Comparison of ENCODE assay signal across 16 cellular contexts in the genomic region with DNA sequence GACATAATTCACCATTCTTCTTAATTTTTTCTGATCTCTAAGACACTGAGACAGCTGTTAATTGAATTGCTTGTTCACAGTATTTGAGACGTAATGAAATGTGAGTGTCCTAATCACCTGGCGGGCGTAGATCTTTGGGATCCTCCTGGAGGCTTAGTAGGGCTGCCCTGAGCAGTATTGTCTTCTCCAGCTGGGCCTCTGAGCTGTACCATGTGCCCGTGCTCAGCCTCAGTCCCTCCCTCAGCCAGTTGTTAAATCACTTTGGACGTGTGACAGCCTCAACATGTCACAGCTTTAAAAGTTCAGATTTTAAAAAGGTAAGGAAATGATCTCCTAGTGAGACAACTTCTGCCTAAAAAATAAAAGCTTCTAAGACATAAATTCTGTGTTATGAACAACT. TPM values are rescaled to one million over a fixed set of nuclear protein-coding genes. Genes with fewer than 3 reads are reported as not detected.
DNase-seq lines count a peak whose midpoint lies in the region; ATAC-seq, FAIRE-seq and TF ChIP-seq lines count a peak whose summit lies in the region.
"Had no signal": no experiment of that assay in that cellular context is flagged by ENCODE, and none has a peak within 500 bp of the region (broad histone marks: within the 10 kb centered on the region; RNA-seq: fewer than 3 reads in every experiment).

No MANE protein-coding gene starts in this region.

- H3K9me3 Mint-ChIP-seq in endodermal cell (no peaks in the 10 kb centered on the region), mesothelial cell of epicardium (no peaks in the 10 kb centered on the region)
- H3K9me3 Mint-ChIP-seq: T-helper 1 cell treated with Interleukin-12 subunit alpha and Interleukin-12 subunit beta and Interleukin-4 antibody, amounts not matched to agents 30 μg/mL and 1 μg/mL, for 36 hours had no signal

- no peak overlapping the region for H3K9ac ChIP-seq in endodermal cell (ENCODE audit: extremely low read depth, low read length, poor library complexity, severe bottlenecking)

- TF ChIP-seq CTCF in endodermal cell (conservative IDR thresholded peaks at IDR 0.05) = no peak
- no peak for TF ChIP-seq CTCF in mesothelial cell of epicardium (IDR thresholded peaks at IDR 0.05; ENCODE audit: unreplicated experiment)
- no peak for TF ChIP-seq CTCF in transverse colon (IDR thresholded peaks at IDR 0.05)
- no peak for TF ChIP-seq CTCF in gastrocnemius medialis (IDR thresholded peaks at IDR 0.05 in 4 of 5, conservative IDR thresholded peaks at IDR 0.05 in 1 of 5)

- H3K4me3 Mint-ChIP-seq in endodermal cell (no peak overlapping the region), mesothelial cell of epicardium (no peak overlapping the region)
- H3K4me3 Mint-ChIP-seq: CD8-positive, alpha-beta memory T cell; T-helper 1 cell treated with Interleukin-12 subunit alpha and Interleukin-12 subunit beta and Interleukin-4 antibody, amounts not matched to agents 30 μg/mL and 1 μg/mL, for 36 hours had no signal

- H3K9me3 ChIP-seq in endodermal cell (ENCODE audit: control insufficient read depth, low read length) (no peaks in the 10 kb centered on the region), transverse colon (no peaks in the 10 kb centered on the region), gastrocnemius medialis (no peaks in the 10 kb centered on the region)

- TF ChIP-seq EP300 in transverse colon (IDR thresholded peaks at IDR 0.05; ENCODE audit: low read depth) = no peak

- WGBS in endodermal cell (ENCODE audit: insufficient coverage in 1 of 2, insufficient read length in 1 of 2), 2 experiments = 67 to 68% methylated on average over 4 to 5 of the region's 5 CpGs
- WGBS in transverse colon (ENCODE audit: low coverage in 1 of 2), 2 donors = 46 to 50% methylated on average over 5 of the region's 5 CpGs

- no peak for ATAC-seq in gastrocnemius medialis
- ATAC-seq in GM21360 (IDR thresholded peaks at IDR 0.05; ENCODE audit: unreplicated experiment) = no peak

- H3K27me3 ChIP-seq in endodermal cell (ENCODE audit: control insufficient read depth, insufficient read depth, low read length, poor library complexity, severe bottlenecking) (no peaks in the 10 kb centered on the region), transverse colon (no peaks in the 10 kb centered on the region), gastrocnemius medialis (no peaks in the 10 kb centered on the region)

- peaks cover 62% of the 10 kb centered on the region for H3K4me1 Mint-ChIP-seq in endodermal cell
- H3K4me1 Mint-ChIP-seq in mesothelial cell of epicardium = peaks cover 34% of the 10 kb centered on the region

- peak overlapping the region; percentile 3 for H3K4me3 ChIP-seq in endodermal cell (ENCODE audit: low read length)
- no peak overlapping the region for H3K4me3 ChIP-seq in transverse colon
- no peak overlapping the region for H3K4me3 ChIP-seq in gastrocnemius medialis

- H3K27ac Mint-ChIP-seq in endodermal cell (peak overlapping the region; percentile 60), mesothelial cell of epicardium (peak overlapping the region; percentile 53)
- H3K27ac Mint-ChIP-seq: CD8-positive, alpha-beta memory T cell; T-helper 1 cell treated with Interleukin-12 subunit alpha and Interleukin-12 subunit beta and Interleukin-4 antibody, amounts not matched to agents 30 μg/mL and 1 μg/mL, for 36 hours had no signal

- peaks cover 2% of the 10 kb centered on the region for H3K36me3 Mint-ChIP-seq in endodermal cell (ENCODE audit: low read depth)
- peaks cover 2% of the 10 kb centered on the region for H3K36me3 Mint-ChIP-seq in mesothelial cell of epicardium
- H3K36me3 Mint-ChIP-seq: CD8-positive, alpha-beta memory T cell had no signal

- intact Hi-C loops in transverse colon (cut with DNase I; ENCODE audit: low total_unique reads) (no loop called here), gastrocnemius medialis (cut with DNase I; ENCODE audit: low total_unique reads) (no loop called here)

- TF ChIP-seq POLR2A in transverse colon (IDR thresholded peaks at IDR 0.05) (no peak), gastrocnemius medialis (IDR thresholded peaks at IDR 0.05) (no peak)

- H3K4me1 ChIP-seq in endodermal cell (ENCODE audit: control insufficient read depth, insufficient read depth, low read length) = peaks cover 22% of the 10 kb centered on the region
- peaks cover 15 to 51% (median 30%) of the 10 kb centered on the region in 4 donors for H3K4me1 ChIP-seq in transverse colon
- peaks cover 25 to 26% of the 10 kb centered on the region in 2 donors for H3K4me1 ChIP-seq in gastrocnemius medialis

- H3K27me3 Mint-ChIP-seq in endodermal cell (ENCODE audit: insufficient read depth) (no peaks in the 10 kb centered on the region), mesothelial cell of epicardium (ENCODE audit: low read depth) (no peaks in the 10 kb centered on the region)

- DNase-seq in NCI-H69 (lab: John Stamatoyannopoulos, UW) = peak; percentile 16
- no peak for DNase-seq in endodermal cell
- no peak for DNase-seq in mesothelial cell of epicardium (ENCODE audit: low spot score in 2 of 2, unreplicated experiment in 2 of 2)
- DNase-seq in transverse colon = no peak
- DNase-seq in gastrocnemius medialis = no peak
- DNase-seq in frontal cortex (ENCODE audit: low spot score in 2 of 2) = no peak
- DNase-seq: aorta; CD8-positive, alpha-beta memory T cell; effector memory CD4-positive, alpha-beta T cell; hippocampal formation; mesendoderm; NCI-H2081; stimulated activated CD4-positive, alpha-beta T cell treated with anti-CD3 and anti-CD28 coated beads, Interleukin-4, amount 100 ng/mL, for 24 hours; stimulated activated naive CD4-positive, alpha-beta T cell treated with Interleukin-2 at 50 U/mL for 16 hours had no signal

- H3K36me3 ChIP-seq in endodermal cell (ENCODE audit: control insufficient read depth, insufficient read depth, low read length) (peaks cover 5% of the 10 kb centered on the region), transverse colon (no peaks in the 10 kb centered on the region), gastrocnemius medialis (no peaks in the 10 kb centered on the region)

- FAIRE-seq in frontal cortex (lab: Jason Lieb, UNC) = no peak

- in situ Hi-C loops in transverse colon (cut with MboI; ENCODE audit: low pct_ligation_motif_present in 1 of 4, low pct_unique_long_range_greater_than_20kb in 1 of 4, low sequenced_read_pairs in 3 of 4) (no loop called here), gastrocnemius medialis (cut with MboI; ENCODE audit: low sequenced_read_pairs in 4 of 4) (no loop called here)

- H3K27ac ChIP-seq in endodermal cell (ENCODE audit: low read depth, low read length) (no peak overlapping the region), transverse colon (peak overlapping the region; percentile 54 to 68 (median 64)), gastrocnemius medialis (peak overlapping the region in 2 of 4 donors; percentile 23 to 25)

RNA-seq across cellular contexts. Expression of gene IGF1R, which starts 35.5 kb away (rescaled TPM):
- total RNA-seq in endodermal cell = 100 to 1,000 TPM; 115 to 119 TPM
- polyA plus RNA-seq in endodermal cell (2013, experiment 1 of 2) = 54.4 TPM
- 50.2 TPM for polyA plus RNA-seq in endodermal cell (2013, experiment 2 of 2)
- 110 to 113 TPM (median 113 TPM) in 3 replicates for total RNA-seq in mesothelial cell of epicardium
- 100 to 1,000 TPM in 2 of 4 donors, 10 to 100 TPM in 2; 49.4 to 239 (median 109) TPM for total RNA-seq in transverse colon
- 10 to 100 TPM; 10.1 to 50.4 (median 12.3) TPM for total RNA-seq in gastrocnemius medialis
- total RNA-seq in frontal cortex = 28.1 TPM
